ENCODE assay signal across 10 cellular contexts in the genomic region with DNA sequence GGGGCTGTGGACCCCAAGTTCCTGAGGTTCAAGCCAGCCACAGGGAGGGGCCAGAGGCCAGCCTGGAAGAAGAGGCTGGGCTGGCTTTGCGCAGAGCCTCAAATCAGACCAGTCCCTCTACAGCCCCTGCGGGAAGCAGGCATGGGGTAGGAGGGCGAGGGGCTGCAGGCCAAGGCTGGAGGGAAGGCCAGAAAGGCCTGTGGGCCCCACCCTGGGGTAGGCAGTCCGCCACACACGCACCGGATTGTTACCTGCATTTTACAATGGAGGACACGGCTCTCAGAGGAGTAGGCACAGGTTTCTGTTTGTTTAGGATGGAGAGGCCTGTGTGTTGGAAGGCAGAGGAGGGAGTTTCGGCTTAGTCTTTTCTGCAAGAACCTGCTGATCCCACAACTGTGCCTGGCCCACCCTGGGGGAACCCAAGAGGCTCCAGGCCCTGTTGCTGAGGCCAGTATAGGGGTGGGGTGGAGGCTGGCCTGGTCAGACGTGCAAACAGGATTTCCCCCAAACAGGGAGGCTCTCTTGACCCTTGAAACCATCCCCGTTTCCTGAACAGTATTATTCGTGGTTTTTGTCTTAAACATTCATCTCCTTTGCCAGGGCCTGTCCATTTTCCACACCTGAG. TPM values are rescaled to one million over a fixed set of nuclear protein-coding genes. Genes with fewer than 3 reads are reported as not detected.
DNase-seq lines count a peak whose midpoint lies in the region; TF ChIP-seq lines count a peak whose summit lies in the region.
"Had no signal": no experiment of that assay in that cellular context is flagged by ENCODE, and none has a peak within 500 bp of the region (broad histone marks: within the 10 kb centered on the region; RNA-seq: fewer than 3 reads in every experiment).

No MANE protein-coding gene starts in this region.

- no peaks in the 10 kb centered on the region for H4K20me1 ChIP-seq in SK-N-SH (ENCODE audit: insufficient read depth)

- peaks cover 15 to 17% of the 10 kb centered on the region in 2 donors for H3K4me1 Mint-ChIP-seq in immature natural killer cell

- H3K27me3 ChIP-seq in brain microvascular endothelial cell (replicated peaks) (no peaks in the 10 kb centered on the region), skeletal muscle tissue (ENCODE audit: control insufficient read depth in 3 of 3, insufficient read depth in 3 of 3, low read length in 3 of 3) (peaks cover 4 to 7% (median 5%) of the 10 kb centered on the region in 3 donors), SK-N-SH (ENCODE audit: insufficient read depth) (no peaks in the 10 kb centered on the region)

- 78% methylated on average over 6 of the region's 11 CpGs for WGBS in SK-N-SH (ENCODE audit: low lambda C conversion rate)

- H3K36me3 ChIP-seq in brain microvascular endothelial cell (replicated peaks) (no peaks in the 10 kb centered on the region), skeletal muscle tissue (ENCODE audit: control insufficient read depth in 3 of 3, insufficient read depth in 3 of 3, low read length in 3 of 3) (no peaks in the 10 kb centered on the region), SK-N-SH (replicated peaks in 1 of 2; ENCODE audit: control insufficient read depth in 1 of 2, insufficient read depth in 2 of 2, low read length in 1 of 2) (no peaks in the 10 kb centered on the region)

- H3K9me2 ChIP-seq in SK-N-SH, result no peaks in the 10 kb centered on the region

- H3K9me3 ChIP-seq in skeletal muscle tissue (ENCODE audit: control insufficient read depth in 3 of 3, low read length in 3 of 3), result no peaks in the 10 kb centered on the region
- no peaks in the 10 kb centered on the region for H3K9me3 ChIP-seq in SK-N-SH

- TF ChIP-seq EP300 in SK-N-SH (IDR thresholded peaks at IDR 0.05; ENCODE audit: borderline replicate concordance in 1 of 2, low read depth in 1 of 2, low read length in 1 of 2), result no peak

- H3K9ac ChIP-seq in skeletal muscle tissue (ENCODE audit: low read depth in 1 of 3, low read length in 3 of 3), result peak overlapping the region; percentile 59 to 85 (median 69)
- no peak overlapping the region for H3K9ac ChIP-seq in SK-N-SH

- H3K4me3 ChIP-seq in GM08714 (ENCODE audit: low read length) (peak overlapping the region; percentile 1; the same call in 1 of the 2 replicates), brain microvascular endothelial cell (ENCODE audit: low read depth, low read length) (peak overlapping the region; percentile 29), skeletal muscle tissue (ENCODE audit: low read length in 3 of 3) (peak overlapping the region; percentile 43 to 79 (median 69)), SK-N-SH (ENCODE audit: low read depth in 2 of 2, low read length in 1 of 2) (no peak overlapping the region)

- H2AFZ ChIP-seq in SK-N-SH (ENCODE audit: low read depth), result no peak overlapping the region

- H3F3A ChIP-seq in SK-N-SH (replicated peaks; ENCODE audit: insufficient read depth), result peaks cover 11% of the 10 kb centered on the region

- no peak overlapping the region for H3K4me2 ChIP-seq in SK-N-SH

- in situ Hi-C loops in brain microvascular endothelial cell (cut with HindIII; ENCODE audit: low pct_ligation_motif_present, low sequenced_read_pairs), result no loop called here

- DNase-seq in brain microvascular endothelial cell (no peak), immature natural killer cell (no peak), SK-N-SH (no peak), NCI-H1048 (lab: John Stamatoyannopoulos, UW) (no peak), NCI-H82 treated with DMSO at 0.1 percent for 48 hours (lab: John Stamatoyannopoulos, UW; ENCODE audit: unreplicated experiment) (no peak), OCI-M2 (lab: John Stamatoyannopoulos, UW; ENCODE audit: unreplicated experiment) (no peak)
- DNase-seq: erythroblast had no signal

- H3K4me3 Mint-ChIP-seq in immature natural killer cell, result peak overlapping the region; percentile 35 to 68 (median 44)

- H3K27me3 Mint-ChIP-seq in immature natural killer cell (ENCODE audit: low read depth in 3 of 3), result peaks cover 0 to 4% (median 3%) of the 10 kb centered on the region in 3 donors

- H3K27ac ChIP-seq in brain microvascular endothelial cell (no peak overlapping the region), skeletal muscle tissue (ENCODE audit: low read depth, low read length) (peak overlapping the region; percentile 85), SK-N-SH (ENCODE audit: low read depth in 2 of 2, low read length in 1 of 2) (no peak overlapping the region)

- no peaks in the 10 kb centered on the region for H3K79me2 ChIP-seq in SK-N-SH (ENCODE audit: insufficient read depth)

- peak overlapping the region in 3 of 6 donors; percentile 32 to 62 (median 55) for H3K27ac Mint-ChIP-seq in immature natural killer cell
- H3K27ac Mint-ChIP-seq: activated T-helper 2 cell treated with anti-CD3 and anti-CD28 coated beads, Interferon-gamma antibody, Interleukin-2, Interleukin-4, amounts not matched to agents 10 μg/mL and 5 μg/mL and 100 μg/mL, durations not matched to agents 14 hours and 24 hours and 36 hours had no signal

- H3K4me1 ChIP-seq in skeletal muscle tissue (ENCODE audit: control insufficient read depth in 3 of 3, insufficient read depth in 3 of 3, low read length in 3 of 3) (peaks cover 25 to 30% (median 28%) of the 10 kb centered on the region in 3 donors), SK-N-SH (ENCODE audit: control insufficient read depth in 1 of 2, insufficient read depth in 2 of 2, low read depth in 1 of 2, low read length in 1 of 2) (peaks cover 6 to 13% of the 10 kb centered on the region in 2 experiments; a peak in 3 of 4 replicates)

- no peak for TF ChIP-seq CTCF in brain microvascular endothelial cell (IDR thresholded peaks at IDR 0.05; ENCODE audit: low read depth, low read length, missing control alignments)
- TF ChIP-seq CTCF in SK-N-SH (IDR thresholded peaks at IDR 0.05), result no peak

- H3K36me3 Mint-ChIP-seq in immature natural killer cell, result no peaks in the 10 kb centered on the region

- H3K9me3 Mint-ChIP-seq in immature natural killer cell, result no peaks in the 10 kb centered on the region
- H3K9me3 Mint-ChIP-seq: activated T-helper 2 cell treated with anti-CD3 and anti-CD28 coated beads, Interferon-gamma antibody, Interleukin-2, Interleukin-4, amounts not matched to agents 10 μg/mL and 5 μg/mL and 100 μg/mL, durations not matched to agents 14 hours and 24 hours and 36 hours had no signal

- no peak for TF ChIP-seq RAD21 in SK-N-SH (IDR thresholded peaks at IDR 0.05; ENCODE audit: low read length)

- CTCF ChIA-PET in SK-N-SH (lab: Yijun Ruan, JAX), result interaction anchor here (2.1 kb wide), 1 partner anchor 52 kb away, joined by 9 read pairs; no protein-coding TSS in a partner anchor

- POLR2A ChIA-PET in SK-N-SH (lab: Yijun Ruan, JAX), result no interaction called here

TF ChIP-seq in SK-N-SH, 30 proteins besides CTCF, POLR2A, EP300 and RAD21 (continues in another document):
- TF ChIP-seq, protein P1, sequence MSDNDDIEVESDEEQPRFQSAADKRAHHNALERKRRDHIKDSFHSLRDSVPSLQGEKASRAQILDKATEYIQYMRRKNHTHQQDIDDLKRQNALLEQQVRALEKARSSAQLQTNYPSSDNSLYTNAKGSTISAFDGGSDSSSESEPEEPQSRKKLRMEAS (IDR thresholded peaks at IDR 0.05; ENCODE audit: low read depth), result no peak
- TF ChIP-seq, protein P2, sequence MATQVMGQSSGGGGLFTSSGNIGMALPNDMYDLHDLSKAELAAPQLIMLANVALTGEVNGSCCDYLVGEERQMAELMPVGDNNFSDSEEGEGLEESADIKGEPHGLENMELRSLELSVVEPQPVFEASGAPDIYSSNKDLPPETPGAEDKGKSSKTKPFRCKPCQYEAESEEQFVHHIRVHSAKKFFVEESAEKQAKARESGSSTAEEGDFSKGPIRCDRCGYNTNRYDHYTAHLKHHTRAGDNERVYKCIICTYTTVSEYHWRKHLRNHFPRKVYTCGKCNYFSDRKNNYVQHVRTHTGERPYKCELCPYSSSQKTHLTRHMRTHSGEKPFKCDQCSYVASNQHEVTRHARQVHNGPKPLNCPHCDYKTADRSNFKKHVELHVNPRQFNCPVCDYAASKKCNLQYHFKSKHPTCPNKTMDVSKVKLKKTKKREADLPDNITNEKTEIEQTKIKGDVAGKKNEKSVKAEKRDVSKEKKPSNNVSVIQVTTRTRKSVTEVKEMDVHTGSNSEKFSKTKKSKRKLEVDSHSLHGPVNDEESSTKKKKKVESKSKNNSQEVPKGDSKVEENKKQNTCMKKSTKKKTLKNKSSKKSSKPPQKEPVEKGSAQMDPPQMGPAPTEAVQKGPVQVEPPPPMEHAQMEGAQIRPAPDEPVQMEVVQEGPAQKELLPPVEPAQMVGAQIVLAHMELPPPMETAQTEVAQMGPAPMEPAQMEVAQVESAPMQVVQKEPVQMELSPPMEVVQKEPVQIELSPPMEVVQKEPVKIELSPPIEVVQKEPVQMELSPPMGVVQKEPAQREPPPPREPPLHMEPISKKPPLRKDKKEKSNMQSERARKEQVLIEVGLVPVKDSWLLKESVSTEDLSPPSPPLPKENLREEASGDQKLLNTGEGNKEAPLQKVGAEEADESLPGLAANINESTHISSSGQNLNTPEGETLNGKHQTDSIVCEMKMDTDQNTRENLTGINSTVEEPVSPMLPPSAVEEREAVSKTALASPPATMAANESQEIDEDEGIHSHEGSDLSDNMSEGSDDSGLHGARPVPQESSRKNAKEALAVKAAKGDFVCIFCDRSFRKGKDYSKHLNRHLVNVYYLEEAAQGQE (IDR thresholded peaks at IDR 0.05; ENCODE audit: low read depth, low read length), result no peak
- no peak for TF ChIP-seq CHD2 (IDR thresholded peaks at IDR 0.05; ENCODE audit: low read length, partially characterized antibody)

RNA-seq across cellular contexts. Expression of a gene that starts 0.7 kb away (rescaled TPM):
- polyA plus RNA-seq in immature natural killer cell (1 to 10 TPM; 3.8 to 7.1 (median 6.1) TPM), SK-N-SH (2012; rRNA removed) (0.05 and 0.15 TPM in 2 replicates)
- total RNA-seq in skeletal muscle tissue, result 4.2 TPM
- polyA plus RNA-seq in SK-N-SH (2012; cell fraction: cytosol; rRNA removed), result not detected in 2 replicates
- polyA plus RNA-seq in SK-N-SH (2012; cell fraction: nucleus; rRNA removed), result 0.70 and 0.83 TPM in 2 replicates

RNA-seq across cellular contexts. Expression of a gene that starts 15.3 kb away (rescaled TPM):
- polyA plus RNA-seq in immature natural killer cell, result 1 to 10 TPM; 3.3 to 8.1 (median 5.0) TPM
- 978 TPM for total RNA-seq in skeletal muscle tissue
- polyA plus RNA-seq in SK-N-SH (2012; rRNA removed), result 46.9 and 51.7 TPM in 2 replicates
- 38.1 and 40.2 TPM in 2 replicates for polyA plus RNA-seq in SK-N-SH (2012; cell fraction: cytosol; rRNA removed)
- 157 and 191 TPM in 2 replicates for polyA plus RNA-seq in SK-N-SH (2012; cell fraction: nucleus; rRNA removed)

RNA-seq across cellular contexts. Expression of a gene that starts 15.5 kb away (rescaled TPM):
- polyA plus RNA-seq in immature natural killer cell (100 to 1,000 TPM; 466 to 581 (median 532) TPM), SK-N-SH (2012; rRNA removed) (976 and 1,185 TPM in 2 replicates)
- 220 TPM for total RNA-seq in skeletal muscle tissue
- 1,140 and 1,209 TPM in 2 replicates for polyA plus RNA-seq in SK-N-SH (2012; cell fraction: cytosol; rRNA removed)
- polyA plus RNA-seq in SK-N-SH (2012; cell fraction: nucleus; rRNA removed), result 266 and 644 TPM in 2 replicates

RNA-seq across cellular contexts. Expression of a gene that starts 16.0 kb away (rescaled TPM):
- polyA plus RNA-seq in immature natural killer cell (1 to 10 TPM; 6.5 to 7.5 (median 6.6) TPM), SK-N-SH (2012; rRNA removed) (44.8 and 47.0 TPM in 2 replicates)
- 23.0 TPM for total RNA-seq in skeletal muscle tissue
- polyA plus RNA-seq in SK-N-SH (2012; cell fraction: cytosol; rRNA removed), result 19.3 and 28.5 TPM in 2 replicates
- 193 TPM in 2 replicates for polyA plus RNA-seq in SK-N-SH (2012; cell fraction: nucleus; rRNA removed)

Comparison
In these comparisons a context has a peak if more than half of its experiments do, and no peak if none do; other contexts are left out.
1. H3K4me3 ChIP-seq: peak in GM08714 (single experiment), brain microvascular endothelial cell (single experiment) and skeletal muscle tissue (3 of 3); none in SK-N-SH (0 of 2).